In the genomic region with DNA sequence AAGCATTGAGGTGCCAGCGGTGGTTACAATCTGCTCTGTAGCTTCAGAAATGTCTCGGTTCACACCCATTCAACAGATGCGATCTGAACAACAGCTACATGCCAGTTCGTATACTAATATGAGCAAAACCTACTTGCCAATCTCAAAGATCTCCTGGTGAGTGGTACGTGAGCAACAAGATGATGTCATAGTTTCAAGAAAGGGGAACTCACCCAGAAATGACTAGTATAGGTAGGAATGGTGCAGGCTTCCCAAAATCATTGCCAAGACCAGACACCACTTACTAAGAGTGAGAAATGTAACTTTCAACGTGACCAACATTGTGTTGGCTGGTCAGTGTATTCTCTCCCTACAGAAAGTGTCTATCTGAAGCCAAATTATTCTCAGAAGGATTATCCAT, we compare ENCODE assay signal across 10 cellular contexts. TPM values are rescaled to one million over a fixed set of nuclear protein-coding genes. Genes with fewer than 3 reads are reported as not detected.
DNase-seq lines count a peak whose midpoint lies in the region; ATAC-seq and TF ChIP-seq lines count a peak whose summit lies in the region.
"Had no signal": no experiment of that assay in that cellular context is flagged by ENCODE, and none has a peak within 500 bp of the region (broad histone marks: within the 10 kb centered on the region; RNA-seq: fewer than 3 reads in every experiment).

No MANE protein-coding gene starts in this region.

- in situ Hi-C loops in brain microvascular endothelial cell (cut with HindIII; ENCODE audit: low pct_ligation_motif_present, low sequenced_read_pairs) = no loop called here

- CTCF ChIA-PET in HEK293T (lab: Yijun Ruan, JAX) = no interaction called here

- H3K4me3 ChIP-seq in brain microvascular endothelial cell (ENCODE audit: low read depth, low read length) = no peak overlapping the region

- H3K36me3 ChIP-seq in brain microvascular endothelial cell (replicated peaks) = no peaks in the 10 kb centered on the region

- TF ChIP-seq CTCF in brain microvascular endothelial cell (IDR thresholded peaks at IDR 0.05; ENCODE audit: low read depth, low read length, missing control alignments) (no peak), omental fat pad (IDR thresholded peaks at IDR 0.05) (no peak)

- peak; percentile 65 for ATAC-seq in omental fat pad (ENCODE audit: low FRiP score)
- ATAC-seq in GM21423 (IDR thresholded peaks at IDR 0.05; ENCODE audit: unreplicated experiment) = no peak
- no peak for ATAC-seq in HG03378 (IDR thresholded peaks at IDR 0.05; ENCODE audit: unreplicated experiment)

- DNase-seq in GM04504 (ENCODE audit: low read depth) = peak; percentile 35
- DNase-seq in HPDE6-E6E7 (ENCODE audit: extremely low spot score) = peak; percentile 39
- peak; percentile 35 for DNase-seq in brain microvascular endothelial cell
- no peak for DNase-seq in omental fat pad (ENCODE audit: low spot score)
- no peak for DNase-seq in central memory CD4-positive, alpha-beta T cell
- DNase-seq in HEK293T (ENCODE audit: extremely low spot score) = no peak
- DNase-seq: activated CD4-positive, alpha-beta T cell treated with anti-CD3 and anti-CD28 coated beads, Interleukin-2, amount 10 ng/mL, durations not matched to agents 24 days and 14 days; MM.1S had no signal

- H3K27ac ChIP-seq in brain microvascular endothelial cell = no peak overlapping the region

- POLR2A ChIA-PET in HEK293T (lab: Yijun Ruan, JAX) = no interaction called here

- no peaks in the 10 kb centered on the region for H3K27me3 ChIP-seq in brain microvascular endothelial cell (replicated peaks)

TF ChIP-seq in HEK293T, 16 proteins besides CTCF, POLR2A, EP300 and RAD21:
- TF ChIP-seq BHLHE40 (IDR thresholded peaks at IDR 0.05; ENCODE audit: borderline replicate concordance) (no peak), ZNF384 (IDR thresholded peaks at IDR 0.05) (no peak), FOXK2 (IDR thresholded peaks at IDR 0.05) (no peak), HDGF (IDR thresholded peaks at IDR 0.05; ENCODE audit: borderline replicate concordance) (no peak), TARDBP (IDR thresholded peaks at IDR 0.05) (no peak), NFRKB (IDR thresholded peaks at IDR 0.05) (no peak)
TF ChIP-seq in HEK293T: peak in this region for 0.

RNA-seq across cellular contexts. Expression of gene OR6Q1, which starts 31.1 kb away (rescaled TPM):
- total RNA-seq in omental fat pad = not detected
- total RNA-seq: activated CD4-positive, alpha-beta T cell treated with anti-CD3 and anti-CD28 coated beads, Interleukin-2, amount 10 ng/mL, durations not matched to agents 24 days and 14 days had no signal

RNA-seq across cellular contexts. Expression of gene OR9Q1, which starts 38.1 kb away (rescaled TPM):
- total RNA-seq in omental fat pad = not detected
- total RNA-seq: activated CD4-positive, alpha-beta T cell treated with anti-CD3 and anti-CD28 coated beads, Interleukin-2, amount 10 ng/mL, durations not matched to agents 24 days and 14 days had no signal

Comparison
In these comparisons a context has a peak if more than half of its experiments do, and no peak if none do; other contexts are left out.
1. DNase-seq: peak in GM04504 (single experiment), HPDE6-E6E7 (single experiment) and brain microvascular endothelial cell (single experiment); none in omental fat pad (single experiment), central memory CD4-positive, alpha-beta T cell (single experiment) and HEK293T (single experiment).